ENCODE assay signal across 1 cellular context in the genomic region with DNA sequence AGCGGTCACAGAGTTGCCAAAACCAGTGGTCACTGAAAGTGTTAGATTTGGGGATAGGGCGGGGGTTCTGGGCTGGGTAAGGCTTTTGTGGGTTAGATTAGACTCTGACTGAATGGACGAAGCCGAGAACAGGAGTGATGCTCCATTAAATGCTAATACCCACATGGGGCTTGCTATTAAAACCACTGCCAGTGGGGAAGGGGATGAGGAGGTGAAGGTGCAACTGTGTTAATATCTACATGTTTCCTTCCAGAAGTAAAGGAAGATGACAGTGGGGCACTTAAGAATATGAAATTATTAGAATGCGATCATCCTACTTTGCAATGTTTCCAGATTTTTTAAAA.
TF ChIP-seq lines count a peak whose summit lies in the region.

No MANE protein-coding gene starts in this region.

TF ChIP-seq in H1, 55 proteins besides CTCF, POLR2A, EP300 and RAD21:
- no peak for TF ChIP-seq GTF2F1 (IDR thresholded peaks at IDR 0.05; ENCODE audit: borderline replicate concordance, low read depth, low read length)
- no peak for TF ChIP-seq NRF1 (IDR thresholded peaks at IDR 0.05; ENCODE audit: low read depth, low read length)
- TF ChIP-seq EZH2 (IDR thresholded peaks at IDR 0.05; ENCODE audit: low read depth, low read length, severe bottlenecking) = no peak
- TF ChIP-seq EGR1 (IDR thresholded peaks at IDR 0.05; ENCODE audit: borderline replicate concordance, low read depth, low read length) = no peak
- TF ChIP-seq CBX5 (IDR thresholded peaks at IDR 0.05; ENCODE audit: low read depth, low read length) = no peak
- no peak for TF ChIP-seq SIN3A (conservative IDR thresholded peaks at IDR 0.05 in 1 of 2, IDR thresholded peaks at IDR 0.05 in 1 of 2; ENCODE audit: low read depth in 1 of 2, low read length in 2 of 2)
- no peak for TF ChIP-seq ATF2 (IDR thresholded peaks at IDR 0.05; ENCODE audit: low read length)
- TF ChIP-seq SP2 (IDR thresholded peaks at IDR 0.05; ENCODE audit: low read length) = no peak
- TF ChIP-seq HDAC2 (IDR thresholded peaks at IDR 0.05; ENCODE audit: borderline replicate concordance in 1 of 2, low read depth in 2 of 2, low read length in 2 of 2) = no peak
- no peak for TF ChIP-seq BRCA1 (IDR thresholded peaks at IDR 0.05; ENCODE audit: low read depth, low read length)
- no peak for TF ChIP-seq SUZ12 (IDR thresholded peaks at IDR 0.05; ENCODE audit: low read length)
- no peak for TF ChIP-seq ASH2L (IDR thresholded peaks at IDR 0.05; ENCODE audit: low read length)
- TF ChIP-seq POU5F1 (IDR thresholded peaks at IDR 0.05; ENCODE audit: low read depth, low read length) = no peak
- TF ChIP-seq MAFK (IDR thresholded peaks at IDR 0.05; ENCODE audit: low read depth, low read length) = no peak
- no peak for TF ChIP-seq SIX5 (IDR thresholded peaks at IDR 0.05; ENCODE audit: low read depth, low read length)
- no peak for TF ChIP-seq SP4 (IDR thresholded peaks at IDR 0.05; ENCODE audit: low read length)
- TF ChIP-seq SRF (IDR thresholded peaks at IDR 0.05; ENCODE audit: low read depth, low read length) = no peak
